32 cellular contexts compared by ENCODE assay signal in genomic region chr2:232629201-232629475, GRCh38. TPM values are rescaled to one million over a fixed set of nuclear protein-coding genes. Genes with fewer than 3 reads are reported as not detected.
DNase-seq lines count a peak whose midpoint lies in the region; ATAC-seq and TF ChIP-seq lines count a peak whose summit lies in the region.
"Had no signal": no experiment of that assay in that cellular context is flagged by ENCODE, and none has a peak within 500 bp of the region (broad histone marks: within the 10 kb centered on the region; RNA-seq: fewer than 3 reads in every experiment).

No MANE protein-coding gene starts in this region.

- TF ChIP-seq CTCF in Peyer's patch (IDR thresholded peaks at IDR 0.05) (no peak), coronary artery (IDR thresholded peaks at IDR 0.05) (no peak), brain microvascular endothelial cell (IDR thresholded peaks at IDR 0.05; ENCODE audit: low read depth, low read length, missing control alignments) (no peak)

- H3K4me3 Mint-ChIP-seq in stimulated activated naive B cell treated with anti-CD40 and anti-IgM and Interleukin-4, amounts not matched to agents 10 μg/mL and 1 μg/mL and 100 μg/mL, for 72 hours: no peak overlapping the region
- H3K4me3 Mint-ChIP-seq: activated CD4-positive, alpha-beta memory T cell treated with anti-CD3 and anti-CD28 coated beads, Interleukin-2, amount 10 ng/mL, durations not matched to agents 7 days and 5 days; activated T-helper 1 cell treated with anti-CD3 and anti-CD28 coated beads, Interleukin-12 subunit alpha, Interleukin-12 subunit beta, Interleukin-2, Interleukin-4 antibody, amounts not matched to agents 30 ng/mL and 10 ng/mL and 1 ng/mL, durations not matched to agents 14 hours and 24 hours and 36 hours; B cell; brain; CD4-positive, alpha-beta memory T cell; effector memory CD8-positive, alpha-beta T cell; HFFc6; nephron progenitor cell had no signal

- H3K27me3 ChIP-seq in Peyer's patch (peaks cover 0 to 23% of the 10 kb centered on the region in 2 donors), subcutaneous abdominal adipose tissue (ENCODE audit: control insufficient read depth in 5 of 5, insufficient read depth in 4 of 5, low read length in 5 of 5) (peaks cover 3 to 23% (median 16%) of the 10 kb centered on the region in 5 donors), brain microvascular endothelial cell (replicated peaks) (peaks cover 11% of the 10 kb centered on the region)
- H3K27me3 ChIP-seq: right lobe of liver had no signal

- H3K4me1 ChIP-seq in Peyer's patch: peaks cover 0 to 17% (median 4%) of the 10 kb centered on the region in 4 donors
- H3K4me1 ChIP-seq in subcutaneous abdominal adipose tissue (ENCODE audit: control insufficient read depth in 5 of 5, insufficient read depth in 5 of 5, low read length in 5 of 5): peaks cover 2 to 30% (median 18%) of the 10 kb centered on the region in 5 donors
- H3K4me1 ChIP-seq: foreskin keratinocyte had no signal

- H3K27ac Mint-ChIP-seq in stimulated activated naive B cell treated with anti-CD40 and anti-IgM and Interleukin-4, amounts not matched to agents 10 μg/mL and 1 μg/mL and 100 μg/mL, for 72 hours: no peak overlapping the region
- H3K27ac Mint-ChIP-seq: activated CD4-positive, alpha-beta memory T cell treated with anti-CD3 and anti-CD28 coated beads, Interleukin-2, amount 10 ng/mL, durations not matched to agents 7 days and 5 days; activated T-helper 1 cell treated with anti-CD3 and anti-CD28 coated beads, Interleukin-12 subunit alpha, Interleukin-12 subunit beta, Interleukin-2, Interleukin-4 antibody, amounts not matched to agents 30 ng/mL and 10 ng/mL and 1 ng/mL, durations not matched to agents 14 hours and 24 hours and 36 hours; B cell; brain; CD4-positive, alpha-beta memory T cell; effector memory CD8-positive, alpha-beta T cell; HFFc6; nephron progenitor cell had no signal

- no peak overlapping the region for H3K4me3 ChIP-seq in Peyer's patch
- no peak overlapping the region for H3K4me3 ChIP-seq in coronary artery
- H3K4me3 ChIP-seq in subcutaneous abdominal adipose tissue (ENCODE audit: low read depth in 1 of 5, low read length in 5 of 5): peak overlapping the region in 1 of 5 donors; percentile 4
- no peak overlapping the region for H3K4me3 ChIP-seq in brain microvascular endothelial cell (ENCODE audit: low read depth, low read length)
- H3K4me3 ChIP-seq: pancreas, right lobe of liver, suprapubic skin had no signal

- H3K27ac ChIP-seq in Peyer's patch: peak overlapping the region in 3 of 4 donors; percentile 8 to 61 (median 57)
- peak overlapping the region; percentile 67 to 89 for H3K27ac ChIP-seq in coronary artery
- H3K27ac ChIP-seq in subcutaneous abdominal adipose tissue (ENCODE audit: low read depth, low read length): peak overlapping the region; percentile 35
- H3K27ac ChIP-seq in brain microvascular endothelial cell: no peak overlapping the region
- H3K27ac ChIP-seq: foreskin keratinocyte, pancreas, right lobe of liver, suprapubic skin had no signal

- H3K4me1 Mint-ChIP-seq in stimulated activated naive B cell treated with anti-CD40 and anti-IgM and Interleukin-4, amounts not matched to agents 10 μg/mL and 1 μg/mL and 100 μg/mL, for 72 hours: peaks cover 3 to 6% of the 10 kb centered on the region in 2 donors

- no peak for ATAC-seq in HG02981 (IDR thresholded peaks at IDR 0.05; ENCODE audit: unreplicated experiment)
- no peak for ATAC-seq in stimulated activated naive B cell treated with anti-CD40 and anti-IgM and Interleukin-4, amounts not matched to agents 10 μg/mL and 1 μg/mL and 100 μg/mL, for 72 hours (replicated peaks)
- ATAC-seq in HG03045 (IDR thresholded peaks at IDR 0.05; ENCODE audit: unreplicated experiment): no peak
- ATAC-seq: effector memory CD8-positive, alpha-beta T cell; foreskin keratinocyte; Panc1; pancreas; right lobe of liver had no signal

- TF ChIP-seq POLR2A in Peyer's patch (IDR thresholded peaks at IDR 0.05): no peak

- H3K36me3 Mint-ChIP-seq in stimulated activated naive B cell treated with anti-CD40 and anti-IgM and Interleukin-4, amounts not matched to agents 10 μg/mL and 1 μg/mL and 100 μg/mL, for 72 hours: no peaks in the 10 kb centered on the region
- H3K36me3 Mint-ChIP-seq: brain; CD4-positive, alpha-beta memory T cell had no signal

- H3K27me3 Mint-ChIP-seq in stimulated activated naive B cell treated with anti-CD40 and anti-IgM and Interleukin-4, amounts not matched to agents 10 μg/mL and 1 μg/mL and 100 μg/mL, for 72 hours: peaks cover 20 to 43% of the 10 kb centered on the region in 2 donors

- in situ Hi-C loops in brain microvascular endothelial cell (cut with HindIII; ENCODE audit: low pct_ligation_motif_present, low sequenced_read_pairs): no loop called here

- H3K9me3 ChIP-seq in Peyer's patch (no peaks in the 10 kb centered on the region), subcutaneous abdominal adipose tissue (ENCODE audit: control insufficient read depth in 5 of 5, low read length in 5 of 5) (no peaks in the 10 kb centered on the region)
- H3K9me3 ChIP-seq: pancreas, right lobe of liver, suprapubic skin had no signal

- no peaks in the 10 kb centered on the region for H3K9me3 Mint-ChIP-seq in stimulated activated naive B cell treated with anti-CD40 and anti-IgM and Interleukin-4, amounts not matched to agents 10 μg/mL and 1 μg/mL and 100 μg/mL, for 72 hours
- H3K9me3 Mint-ChIP-seq: activated CD4-positive, alpha-beta memory T cell treated with anti-CD3 and anti-CD28 coated beads, Interleukin-2, amount 10 ng/mL, durations not matched to agents 7 days and 5 days; activated T-helper 1 cell treated with anti-CD3 and anti-CD28 coated beads, Interleukin-12 subunit alpha, Interleukin-12 subunit beta, Interleukin-2, Interleukin-4 antibody, amounts not matched to agents 30 ng/mL and 10 ng/mL and 1 ng/mL, durations not matched to agents 14 hours and 24 hours and 36 hours; CD4-positive, alpha-beta memory T cell; effector memory CD8-positive, alpha-beta T cell; HFFc6; nephron progenitor cell had no signal

- H3K36me3 ChIP-seq in Peyer's patch (no peaks in the 10 kb centered on the region), subcutaneous abdominal adipose tissue (ENCODE audit: control insufficient read depth in 5 of 5, insufficient read depth in 5 of 5, low read length in 5 of 5) (no peaks in the 10 kb centered on the region), brain microvascular endothelial cell (replicated peaks) (no peaks in the 10 kb centered on the region)
- H3K36me3 ChIP-seq: pancreas, right lobe of liver, suprapubic skin had no signal

- no peak overlapping the region for H3K9ac ChIP-seq in subcutaneous abdominal adipose tissue (ENCODE audit: low read length in 5 of 5)

- DNase-seq in Peyer's patch (no peak), coronary artery (ENCODE audit: low spot score) (no peak), midbrain (lab: John Stamatoyannopoulos, UW) (peak; percentile 82), brain microvascular endothelial cell (no peak)
- no peak for DNase-seq in stimulated activated naive B cell treated with anti-CD40 and anti-IgM and Interleukin-4, amounts not matched to agents 10 μg/mL and 1 μg/mL and 100 μg/mL, for 72 hours
- DNase-seq: activated CD4-positive, alpha-beta memory T cell treated with anti-CD3 and anti-CD28 coated beads, Interleukin-2, amount 10 ng/mL, durations not matched to agents 7 days and 5 days; activated CD8-positive, alpha-beta memory T cell treated with anti-CD3 and anti-CD28 coated beads, Interleukin-2, amount 50 U/mL, for 4 hours; activated naive CD4-positive, alpha-beta T cell treated with Interleukin-2 at 50 U/mL for 16 hours; CD4-positive, alpha-beta memory T cell; effector memory CD8-positive, alpha-beta T cell; erythroblast; foreskin keratinocyte; GOT3; HFFc6; mammary epithelial cell; NCI-H1048; NCI-H1694; NCI-H748 treated with DMSO at 0.1 percent for 48 hours; nephron progenitor cell; pancreas; right lobe of liver; SIG-M5; stimulated activated CD4-positive, alpha-beta T cell treated with anti-CD3 and anti-CD28 coated beads, Interleukin-4, amount 100 ng/mL, for 24 hours; SW 1271 had no signal

RNA-seq across cellular contexts. Expression of gene EFHD1, which starts 4.3 kb away (rescaled TPM):
- 10 to 100 TPM in 2 of 4 donors, 1 to 10 TPM in 2; 1.9 to 14.9 (median 8.9) TPM for total RNA-seq in Peyer's patch
- total RNA-seq: B cell, foreskin keratinocyte had no signal
